ENCODE assay signal across 22 cellular contexts in genomic region chr10:5644930-5645329, GRCh38. TPM values are rescaled to one million over a fixed set of nuclear protein-coding genes. Genes with fewer than 3 reads are reported as not detected.
DNase-seq lines count a peak whose midpoint lies in the region; ATAC-seq and TF ChIP-seq lines count a peak whose summit lies in the region.
"Had no signal": no experiment of that assay in that cellular context is flagged by ENCODE, and none has a peak within 500 bp of the region (broad histone marks: within the 10 kb centered on the region; RNA-seq: fewer than 3 reads in every experiment).

No MANE protein-coding gene starts in this region.

- CTCF ChIA-PET in MCF 10A (lab: Yijun Ruan, JAX) = no interaction called here

- H3K27ac Mint-ChIP-seq in MCF 10A (ENCODE audit: low read depth, unreplicated experiment) (no peak overlapping the region), nephron (peak overlapping the region; percentile 30 to 99 (median 68))
- H3K27ac Mint-ChIP-seq: activated CD4-positive, alpha-beta memory T cell treated with anti-CD3 and anti-CD28 coated beads for 36 hours; naive thymus-derived CD4-positive, alpha-beta T cell had no signal

- H3K27me3 ChIP-seq in breast epithelium (no peaks in the 10 kb centered on the region), esophagus squamous epithelium (no peaks in the 10 kb centered on the region), tibial artery (no peaks in the 10 kb centered on the region)
- H3K27me3 ChIP-seq: pancreas, upper lobe of left lung had no signal

- TF ChIP-seq POLR2A in breast epithelium (IDR thresholded peaks at IDR 0.05) (no peak), esophagus squamous epithelium (IDR thresholded peaks at IDR 0.05) (no peak)

- H3K4me1 ChIP-seq in breast epithelium (peaks cover 0 to 7% of the 10 kb centered on the region in 2 donors), esophagus squamous epithelium (peaks cover 0 to 35% (median 8%) of the 10 kb centered on the region in 3 donors), tibial artery (peaks cover 0 to 37% (median 5%) of the 10 kb centered on the region in 4 donors)
- H3K4me1 ChIP-seq: upper lobe of left lung had no signal

- no peak overlapping the region for H3K4me3 Mint-ChIP-seq in MCF 10A (ENCODE audit: unreplicated experiment)
- H3K4me3 Mint-ChIP-seq in nephron = no peak overlapping the region
- H3K4me3 Mint-ChIP-seq: activated CD4-positive, alpha-beta memory T cell treated with anti-CD3 and anti-CD28 coated beads for 36 hours; naive thymus-derived CD4-positive, alpha-beta T cell had no signal

- ATAC-seq in GM18907 (IDR thresholded peaks at IDR 0.05; ENCODE audit: unreplicated experiment) (no peak), HG02678 (IDR thresholded peaks at IDR 0.05; ENCODE audit: unreplicated experiment) (no peak)
- ATAC-seq: naive thymus-derived CD4-positive, alpha-beta T cell had no signal

- TF ChIP-seq CTCF in breast epithelium (IDR thresholded peaks at IDR 0.05) = no peak
- TF ChIP-seq CTCF in MCF 10A (IDR thresholded peaks at IDR 0.05; ENCODE audit: unreplicated experiment) = no peak
- no peak for TF ChIP-seq CTCF in esophagus squamous epithelium (IDR thresholded peaks at IDR 0.05)
- TF ChIP-seq CTCF in nephron (IDR thresholded peaks at IDR 0.05; ENCODE audit: unreplicated experiment in 3 of 3) = no peak
- no peak for TF ChIP-seq CTCF in tibial artery (IDR thresholded peaks at IDR 0.05)

- no peaks in the 10 kb centered on the region for H3K27me3 Mint-ChIP-seq in MCF 10A (ENCODE audit: insufficient read depth, unreplicated experiment)
- H3K27me3 Mint-ChIP-seq in nephron (ENCODE audit: low read depth) = no peaks in the 10 kb centered on the region
- H3K27me3 Mint-ChIP-seq: activated B cell treated with CpG ODN at 0.5 μM for 24 hours; activated CD4-positive, alpha-beta memory T cell treated with anti-CD3 and anti-CD28 coated beads for 36 hours; naive thymus-derived CD4-positive, alpha-beta T cell had no signal

- H3K4me1 Mint-ChIP-seq in MCF 10A (ENCODE audit: insufficient read depth, unreplicated experiment) (no peaks in the 10 kb centered on the region), nephron (peaks cover 41% of the 10 kb centered on the region)

- H3K36me3 ChIP-seq in breast epithelium = peaks cover 8% of the 10 kb centered on the region
- H3K36me3 ChIP-seq in esophagus squamous epithelium = peaks cover 15 to 75% (median 19%) of the 10 kb centered on the region in 3 donors
- H3K36me3 ChIP-seq in tibial artery = peaks cover 55 to 77% (median 57%) of the 10 kb centered on the region in 3 donors

- WGBS in esophagus squamous epithelium, 2 donors = 72 to 79% methylated on average over 6 of the region's 6 CpGs

- H3K27ac ChIP-seq in breast epithelium = peak overlapping the region; percentile 54 to 70
- H3K27ac ChIP-seq in esophagus squamous epithelium = peak overlapping the region in 3 of 4 donors; percentile 15 to 72 (median 70)
- H3K27ac ChIP-seq in tibial artery = peak overlapping the region; percentile 64 to 71
- H3K27ac ChIP-seq: 22Rv1, SK-N-MC had no signal

- no peak for DNase-seq in breast epithelium (ENCODE audit: low spot score in 2 of 2)
- no peak for DNase-seq in MCF 10A (ENCODE audit: unreplicated experiment)
- DNase-seq in esophagus squamous epithelium (lab: John Stamatoyannopoulos, UW) = no peak
- DNase-seq in tibial artery = no peak
- no peak for DNase-seq in DMS53 treated with DMSO at 0.1 percent for 48 hours (lab: John Stamatoyannopoulos, UW; ENCODE audit: unreplicated experiment)
- DNase-seq: activated CD4-positive, alpha-beta memory T cell treated with anti-CD3 and anti-CD28 coated beads for 36 hours; activated gamma-delta T cell treated with Interleukin-2 at 50 U/mL for 16 hours; activated T-cell treated with anti-CD3 and anti-CD28 coated beads for 4 hours; naive thymus-derived CD4-positive, alpha-beta T cell; NCI-H1105 treated with DMSO at 0.1 percent for 48 hours; NCI-H2081 treated with DMSO at 0.1 percent for 48 hours; NCI-H446; stimulated activated naive CD4-positive, alpha-beta T cell; upper lobe of left lung had no signal

- intact Hi-C loops in breast epithelium (cut with DNase I; ENCODE audit: low total_unique reads) (no loop called here), MCF 10A (cut with micrococcal nuclease) (no loop called here), esophagus squamous epithelium (cut with DNase I) (no loop called here), tibial artery (cut with DNase I; ENCODE audit: low total_unique reads) (no loop called here)

- peaks cover 91% of the 10 kb centered on the region for H3K36me3 Mint-ChIP-seq in MCF 10A (ENCODE audit: insufficient read depth, unreplicated experiment)
- H3K36me3 Mint-ChIP-seq in nephron (ENCODE audit: low read depth) = peaks cover 55% of the 10 kb centered on the region

- no peak overlapping the region for H3K4me3 ChIP-seq in breast epithelium
- H3K4me3 ChIP-seq in esophagus squamous epithelium = no peak overlapping the region
- H3K4me3 ChIP-seq in tibial artery = no peak overlapping the region
- H3K4me3 ChIP-seq: lung, pancreas, SK-N-MC, upper lobe of left lung had no signal

- no TSS peak for BruUV-seq in MCF 10A (replicated peaks; lab: Mats Ljungman, UMichigan)

- H3K9me3 Mint-ChIP-seq in MCF 10A (ENCODE audit: unreplicated experiment) (no peaks in the 10 kb centered on the region), nephron (no peaks in the 10 kb centered on the region)
- H3K9me3 Mint-ChIP-seq: activated B cell treated with CpG ODN at 0.5 μM for 24 hours; activated CD4-positive, alpha-beta memory T cell treated with anti-CD3 and anti-CD28 coated beads for 36 hours; naive thymus-derived CD4-positive, alpha-beta T cell had no signal

- POLR2A ChIA-PET in MCF 10A (lab: Yijun Ruan, JAX) = no interaction called here

- no peaks in the 10 kb centered on the region for H3K9me3 ChIP-seq in breast epithelium
- no peaks in the 10 kb centered on the region for H3K9me3 ChIP-seq in esophagus squamous epithelium
- H3K9me3 ChIP-seq in tibial artery = no peaks in the 10 kb centered on the region
- H3K9me3 ChIP-seq: pancreas, upper lobe of left lung had no signal

RNA-seq across cellular contexts. Expression of gene ASB13, which starts 21.5 kb away (rescaled TPM):
- 10 to 100 TPM; 37.9 to 61.8 (median 42.9) TPM for total RNA-seq in breast epithelium
- 16.3 and 20.7 TPM in 2 replicates for total RNA-seq in MCF 10A (2022)
- total RNA-seq in esophagus squamous epithelium = 10 to 100 TPM in 3 of 4 donors, 1 to 10 TPM in 1; 9.6 to 29.0 (median 15.7) TPM

RNA-seq across cellular contexts. Expression of gene TASOR2, which starts 39.7 kb away (rescaled TPM):
- total RNA-seq in breast epithelium (100 to 1,000 TPM in 1 of 3 donors, 10 to 100 TPM in 2; 80.5 to 115 (median 98.6) TPM), MCF 10A (2022) (93.4 and 123 TPM in 2 replicates), esophagus squamous epithelium (10 to 100 TPM; 18.0 to 86.8 (median 41.4) TPM)
